13 cellular contexts compared by ENCODE assay signal in the genomic region with DNA sequence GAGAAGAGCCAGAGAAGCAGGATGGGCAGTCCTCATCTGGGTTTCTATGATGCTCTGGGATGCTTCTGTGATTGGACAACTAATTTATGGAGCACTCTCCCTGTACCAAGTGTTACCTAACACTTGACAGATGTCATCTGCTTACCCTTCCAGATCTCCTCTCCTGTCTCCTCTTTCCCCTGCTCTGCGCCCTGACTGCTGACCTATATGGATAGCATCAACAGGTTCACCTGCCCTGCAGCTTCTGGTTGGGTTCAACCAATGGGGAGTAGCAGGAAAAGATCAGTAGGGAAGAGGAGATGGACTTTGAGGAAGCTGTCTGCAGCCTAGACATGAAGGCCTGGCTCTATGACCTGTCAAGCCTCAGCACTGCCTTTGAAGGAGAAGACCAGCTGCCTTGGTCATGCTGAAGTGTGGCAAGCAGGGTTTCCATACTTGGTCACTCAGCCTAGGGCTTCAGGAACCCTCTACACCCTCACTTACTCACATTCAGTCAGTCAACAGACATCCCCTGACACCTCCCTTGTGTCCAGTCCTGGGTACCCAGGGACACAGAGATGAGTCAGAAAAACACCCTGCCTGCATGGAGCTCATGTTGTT. TPM values are rescaled to one million over a fixed set of nuclear protein-coding genes. Genes with fewer than 3 reads are reported as not detected.
A peak's percentile ranks its signal among the peaks of the same experiment; 100 is the strongest.
DNase-seq lines count a peak whose midpoint lies in the region; ATAC-seq, FAIRE-seq and TF ChIP-seq lines count a peak whose summit lies in the region.
"Had no signal": no experiment of that assay in that cellular context is flagged by ENCODE, and none has a peak within 500 bp of the region (broad histone marks: within the 10 kb centered on the region; RNA-seq: fewer than 3 reads in every experiment).

No MANE protein-coding gene starts in this region.

- H3K18ac ChIP-seq in trophoblast cell (ENCODE audit: low read length): no peak overlapping the region

- H3K27me3 ChIP-seq in spleen (replicated peaks in 1 of 7) (no peaks in the 10 kb centered on the region), trophoblast cell (ENCODE audit: insufficient read depth, low read length) (no peaks in the 10 kb centered on the region)
- H3K27me3 ChIP-seq: BLaER1 had no signal

- H2BK120ac ChIP-seq in trophoblast cell (ENCODE audit: insufficient read depth, low read length, poor library complexity): no peak overlapping the region

- no peaks in the 10 kb centered on the region for H3K79me2 ChIP-seq in trophoblast cell (ENCODE audit: control insufficient read depth, insufficient read depth, low read length, poor library complexity)

- H3K4me1 Mint-ChIP-seq in natural killer cell treated with Interleukin-12 subunit alpha and Interleukin-12 subunit beta and Interleukin-15 and Interleukin-18, amount 100 ng/mL, for 72 hours (ENCODE audit: low read depth in 2 of 2): no peaks in the 10 kb centered on the region
- H3K4me1 Mint-ChIP-seq in natural killer cell (no peaks in the 10 kb centered on the region), glutamatergic neuron (ENCODE audit: low read depth, unreplicated experiment) (no peaks in the 10 kb centered on the region)

- peaks cover 2% of the 10 kb centered on the region for H3K36me3 Mint-ChIP-seq in natural killer cell treated with Interleukin-12 subunit alpha and Interleukin-12 subunit beta and Interleukin-15 and Interleukin-18, amount 100 ng/mL, for 72 hours
- H3K36me3 Mint-ChIP-seq in natural killer cell (peaks cover 2% of the 10 kb centered on the region), glutamatergic neuron (ENCODE audit: unreplicated experiment) (peaks cover 10% of the 10 kb centered on the region)
- H3K36me3 Mint-ChIP-seq: CD8-positive, alpha-beta T cell had no signal

- no peak overlapping the region for H3K4me3 Mint-ChIP-seq in natural killer cell treated with Interleukin-12 subunit alpha and Interleukin-12 subunit beta and Interleukin-15 and Interleukin-18, amount 100 ng/mL, for 72 hours
- H3K4me3 Mint-ChIP-seq in natural killer cell (no peak overlapping the region), glutamatergic neuron (ENCODE audit: unreplicated experiment) (peak overlapping the region; percentile 35)
- H3K4me3 Mint-ChIP-seq: CD8-positive, alpha-beta T cell had no signal

- no peak for TF ChIP-seq POLR2A in spleen (IDR thresholded peaks at IDR 0.05)

- 25 to 80% (median 71%) methylated on average over 1 of the region's 1 CpG for WGBS in spleen, 5 donors
- no CpG with 5 or more reads among the region's 1 CpG for WGBS in trophoblast cell (ENCODE audit: extremely low coverage, insufficient coverage, insufficient read length)

- peaks cover 0 to 24% (median 16%) of the 10 kb centered on the region in 8 donors for H3K9me3 ChIP-seq in spleen
- H3K9me3 ChIP-seq in kidney (ENCODE audit: control insufficient read depth in 1 of 2, low read length in 2 of 2): no peaks in the 10 kb centered on the region
- H3K9me3 ChIP-seq in trophoblast cell (ENCODE audit: insufficient read depth, low read depth, low read length): peaks cover 3% of the 10 kb centered on the region

- no peaks in the 10 kb centered on the region for H3K79me1 ChIP-seq in trophoblast cell (ENCODE audit: low read length)

- intact Hi-C loops in natural killer cell (cut with micrococcal nuclease): loop anchor here (1.0 kb wide), 1 partner anchor 262 kb away; no protein-coding TSS in a partner anchor
- intact Hi-C loops in spleen (cut with DNase I; ENCODE audit: low total_unique reads): no loop called here
- intact Hi-C loops in kidney (cut with DNase I): no loop called here

- H3K36me3 ChIP-seq in spleen (no peaks in the 10 kb centered on the region), kidney (ENCODE audit: control insufficient read depth in 1 of 2, insufficient read depth in 2 of 2, low read length in 2 of 2) (no peaks in the 10 kb centered on the region), trophoblast cell (ENCODE audit: control insufficient read depth in 1 of 2, insufficient read depth in 2 of 2, low read length in 2 of 2) (no peaks in the 10 kb centered on the region)
- H3K36me3 ChIP-seq: BLaER1 had no signal

- TF ChIP-seq CTCF in natural killer cell (IDR thresholded peaks at IDR 0.05) (no peak), glutamatergic neuron (IDR thresholded peaks at IDR 0.05; ENCODE audit: partially characterized antibody, unreplicated experiment) (no peak), spleen (IDR thresholded peaks at IDR 0.05 in 8 of 11, conservative IDR thresholded peaks at IDR 0.05 in 3 of 11) (no peak), kidney (IDR thresholded peaks at IDR 0.05; ENCODE audit: borderline replicate concordance, extremely low read depth, insufficient read depth) (no peak)

- H3K27ac Mint-ChIP-seq in natural killer cell treated with Interleukin-12 subunit alpha and Interleukin-12 subunit beta and Interleukin-15 and Interleukin-18, amount 100 ng/mL, for 72 hours: peak overlapping the region in 1 of 2 donors; percentile 0
- H3K27ac Mint-ChIP-seq in natural killer cell: no peak overlapping the region
- H3K27ac Mint-ChIP-seq in glutamatergic neuron (ENCODE audit: unreplicated experiment): no peak overlapping the region
- H3K27ac Mint-ChIP-seq: CD8-positive, alpha-beta T cell had no signal

- no peak overlapping the region for H4K8ac ChIP-seq in trophoblast cell (ENCODE audit: low read depth, low read length)

- H2AK5ac ChIP-seq in trophoblast cell (ENCODE audit: low read length): no peak overlapping the region

- H3K4me3 ChIP-seq in spleen (no peak overlapping the region), kidney (ENCODE audit: low read length in 2 of 2) (no peak overlapping the region), trophoblast cell (ENCODE audit: low read depth, low read length) (no peak overlapping the region)
- H3K4me3 ChIP-seq: BLaER1, GM23248 had no signal

- H4K12ac ChIP-seq in trophoblast cell (ENCODE audit: low read depth, low read length): no peak overlapping the region

- H3K27me3 Mint-ChIP-seq in natural killer cell treated with Interleukin-12 subunit alpha and Interleukin-12 subunit beta and Interleukin-15 and Interleukin-18, amount 100 ng/mL, for 72 hours: peaks cover 1 to 6% of the 10 kb centered on the region in 2 donors
- H3K27me3 Mint-ChIP-seq in natural killer cell (ENCODE audit: low read depth in 2 of 2): peaks cover 3 to 10% of the 10 kb centered on the region in 2 donors
- H3K27me3 Mint-ChIP-seq in glutamatergic neuron (ENCODE audit: unreplicated experiment): peaks cover 7% of the 10 kb centered on the region

- H2BK5ac ChIP-seq in trophoblast cell (ENCODE audit: low read depth, low read length, poor library complexity): no peak overlapping the region

- no peak overlapping the region for H3K27ac ChIP-seq in spleen
- no peak overlapping the region for H3K27ac ChIP-seq in kidney (ENCODE audit: low read depth in 2 of 2, low read length in 2 of 2)
- H3K27ac ChIP-seq in trophoblast cell (ENCODE audit: low read depth, low read length): no peak overlapping the region
- H3K27ac ChIP-seq: BLaER1, GM23248 had no signal

- no peak overlapping the region for H3K23ac ChIP-seq in trophoblast cell (ENCODE audit: low read length)

- H3K14ac ChIP-seq in trophoblast cell (ENCODE audit: low read length): no peak overlapping the region

- peak; percentile 22 for DNase-seq in natural killer cell treated with Interleukin-12 subunit alpha and Interleukin-12 subunit beta and Interleukin-15 and Interleukin-18, amount 100 ng/mL, for 72 hours (ENCODE audit: low spot score)
- no peak for DNase-seq in natural killer cell
- no peak for DNase-seq in glutamatergic neuron
- peak; percentile 16 for DNase-seq in spleen
- DNase-seq in HTR-8/SVneo (ENCODE audit: insufficient read length, low spot score): no peak
- no peak for DNase-seq in kidney
- DNase-seq in trophoblast cell: no peak
- DNase-seq: NCI-H2081 treated with DMSO at 0.1 percent for 48 hours, SHP77 treated with DMSO at 0.1 percent for 48 hours had no signal

- no peak overlapping the region for H2AFZ ChIP-seq in trophoblast cell (ENCODE audit: insufficient read depth, low read length, poor library complexity)
- H2AFZ ChIP-seq: GM23248 had no signal

- no peak overlapping the region for H3K4ac ChIP-seq in trophoblast cell (ENCODE audit: low read depth, low read length)

- FAIRE-seq in HTR-8/SVneo (lab: Jason Lieb, UNC) (no peak), kidney (lab: Jason Lieb, UNC) (no peak)

- no peak for ATAC-seq in natural killer cell treated with Interleukin-12 subunit alpha and Interleukin-12 subunit beta and Interleukin-15 and Interleukin-18, amount 100 ng/mL, for 72 hours
- no peak for ATAC-seq in natural killer cell

- peaks cover under 1% of the 10 kb centered on the region for H3K9me3 Mint-ChIP-seq in natural killer cell treated with Interleukin-12 subunit alpha and Interleukin-12 subunit beta and Interleukin-15 and Interleukin-18, amount 100 ng/mL, for 72 hours
- H3K9me3 Mint-ChIP-seq in natural killer cell: peaks cover 0 to under 1% of the 10 kb centered on the region in 2 donors
- H3K9me3 Mint-ChIP-seq in glutamatergic neuron (ENCODE audit: unreplicated experiment): peaks cover 3% of the 10 kb centered on the region

- no peak overlapping the region for H3K4me2 ChIP-seq in trophoblast cell (ENCODE audit: low read length)
- H3K4me2 ChIP-seq: BLaER1 had no signal

- no peak overlapping the region for H4K91ac ChIP-seq in trophoblast cell (ENCODE audit: low read depth, low read length)

- no peak overlapping the region for H2BK12ac ChIP-seq in trophoblast cell (ENCODE audit: low read length)

- H3K4me1 ChIP-seq in spleen (no peaks in the 10 kb centered on the region), kidney (ENCODE audit: control insufficient read depth in 1 of 2, insufficient read depth in 1 of 2, low read depth in 1 of 2, low read length in 2 of 2) (peaks cover 4 to 6% of the 10 kb centered on the region in 2 donors), trophoblast cell (ENCODE audit: control insufficient read depth in 1 of 2, insufficient read depth in 2 of 2, low read length in 2 of 2) (no peaks in the 10 kb centered on the region)

- H3K9ac ChIP-seq in kidney (ENCODE audit: low read length in 2 of 2) (no peak overlapping the region), trophoblast cell (ENCODE audit: low read length) (no peak overlapping the region)
- H3K9ac ChIP-seq: BLaER1, GM23248 had no signal

RNA-seq across cellular contexts. Expression of a gene that starts 11.3 kb away (rescaled TPM):
- total RNA-seq in natural killer cell treated with Interleukin-12 subunit alpha and Interleukin-12 subunit beta and Interleukin-15 and Interleukin-18, amount 100 ng/mL, for 72 hours: 10 to 100 TPM in 1 of 2 donors, 1 to 10 TPM in 1; 5.5 to 20.1 TPM
- total RNA-seq in natural killer cell: under 1 TPM in 1 of 3 donors, not detected in 2; 0.20 TPM
- total RNA-seq in glutamatergic neuron (ENCODE audit: unreplicated experiment): 26.6 TPM
- 10 to 100 TPM in 6 of 7 donors, 1 to 10 TPM in 1; 8.2 to 38.1 (median 15.6) TPM for total RNA-seq in spleen
- 1 to 10 TPM; 2.7 to 4.8 (median 4.1) TPM for polyA plus RNA-seq in spleen
- total RNA-seq in kidney: 32.5 TPM
- 54.1 TPM for polyA plus RNA-seq in kidney (ENCODE audit: insufficient read depth, low read depth, low replicate concordance)
- polyA plus RNA-seq in trophoblast cell (2013): 31.5 and 32.0 TPM in 2 replicates
- total RNA-seq: CD8-positive, alpha-beta T cell had no signal

RNA-seq across cellular contexts. Expression of a gene that starts 18.5 kb away (rescaled TPM):
- not detected for total RNA-seq in natural killer cell treated with Interleukin-12 subunit alpha and Interleukin-12 subunit beta and Interleukin-15 and Interleukin-18, amount 100 ng/mL, for 72 hours
- not detected for total RNA-seq in natural killer cell
- total RNA-seq in glutamatergic neuron (ENCODE audit: unreplicated experiment): 81.6 TPM
- 10 to 100 TPM in 1 of 7 donors, 1 to 10 TPM in 6; 3.5 to 17.4 (median 9.0) TPM for total RNA-seq in spleen
- polyA plus RNA-seq in spleen: 10 to 100 TPM in 1 of 3 donors, 1 to 10 TPM in 2; 7.5 to 16.9 (median 9.0) TPM
- 47.0 TPM for total RNA-seq in kidney
- 31.6 TPM for polyA plus RNA-seq in kidney (ENCODE audit: insufficient read depth, low read depth, low replicate concordance)
- polyA plus RNA-seq in trophoblast cell (2013): 15.8 and 16.7 TPM in 2 replicates
- total RNA-seq: CD8-positive, alpha-beta T cell; OCI-LY7 had no signal

RNA-seq across cellular contexts. Expression of a gene that starts 55.2 kb away (rescaled TPM):
- 1 to 10 TPM in 1 of 2 donors, under 1 TPM in 1; 0.93 to 2.5 TPM for total RNA-seq in natural killer cell treated with Interleukin-12 subunit alpha and Interleukin-12 subunit beta and Interleukin-15 and Interleukin-18, amount 100 ng/mL, for 72 hours
- total RNA-seq in natural killer cell: 1 to 10 TPM in 1 of 3 donors, under 1 TPM in 2; 0.14 to 2.3 (median 0.27) TPM
- total RNA-seq in glutamatergic neuron (ENCODE audit: unreplicated experiment): 0.37 TPM
- 10 to 100 TPM in 4 of 7 donors, 1 to 10 TPM in 3; 6.3 to 25.1 (median 11.5) TPM for total RNA-seq in spleen
- 1 to 10 TPM in 2 of 3 donors, under 1 TPM in 1; 0.47 to 2.3 (median 1.7) TPM for polyA plus RNA-seq in spleen
- 2.4 TPM for total RNA-seq in kidney
- polyA plus RNA-seq in kidney (ENCODE audit: insufficient read depth, low read depth, low replicate concordance): 7.6 TPM
- polyA plus RNA-seq in trophoblast cell (2013): 0.26 and 0.28 TPM in 2 replicates
- total RNA-seq: OCI-LY7 had no signal

Comparison
In these comparisons a context has a peak if more than half of its experiments do, and no peak if none do; other contexts are left out.
1. DNase-seq: peak in natural killer cell treated with Interleukin-12 subunit alpha and Interleukin-12 subunit beta and Interleukin-15 and Interleukin-18, amount 100 ng/mL, for 72 hours (single experiment) and spleen (single experiment); none in natural killer cell (single experiment), glutamatergic neuron (single experiment), HTR-8/SVneo (single experiment), kidney (single experiment) and trophoblast cell (0 of 2).
2. RNA of a gene that starts 11.3 kb away (total RNA-seq): 32.5 TPM in kidney (single experiment), 26.6 TPM in glutamatergic neuron (single experiment), 5.5 to 20.1 TPM in natural killer cell treated with Interleukin-12 subunit alpha and Interleukin-12 subunit beta and Interleukin-15 and Interleukin-18, amount 100 ng/mL, for 72 hours and 8.2 to 38.1 TPM in spleen; 0.20 TPM in natural killer cell; every median in the first group is over 4 times any median in the second.